In genomic region chr9:137272241-137273094, GRCh38 we compare ENCODE assay signal across 2 cellular contexts.
A peak's percentile ranks its signal among the peaks of the same experiment; 100 is the strongest.
TF ChIP-seq lines count a peak whose summit lies in the region.

No MANE protein-coding gene starts in this region.

TF ChIP-seq in HepG2, 621 proteins besides CTCF, POLR2A, EP300 and RAD21:
- TF ChIP-seq ETS1 (CRISPR knock-in tag; IDR thresholded peaks at IDR 0.05) = no peak
- peak; percentile 42; the same call in 1 of the 2 replicates for TF ChIP-seq RBFOX2 (IDR thresholded peaks at IDR 0.05; ENCODE audit: low read depth, low read length)
- TF ChIP-seq AGO2 (optimal IDR thresholded peaks at IDR 0.05; ENCODE audit: low read depth, low read length) = peak; percentile 78

TF ChIP-seq in GM12891, 5 proteins besides CTCF, POLR2A, EP300 and RAD21:
- TF ChIP-seq PAX5 (IDR thresholded peaks at IDR 0.05; ENCODE audit: insufficient read depth, low read length, severe bottlenecking) = no peak
- no peak for TF ChIP-seq SPI1 (IDR thresholded peaks at IDR 0.05; ENCODE audit: low read depth, low read length)
- TF ChIP-seq POU2F2 (IDR thresholded peaks at IDR 0.05; ENCODE audit: low read depth, low read length) = no peak
- TF ChIP-seq POLR2AphosphoS5 (IDR thresholded peaks at IDR 0.05; ENCODE audit: low read depth, low read length) = no peak
- TF ChIP-seq TAF1 (IDR thresholded peaks at IDR 0.05; ENCODE audit: low read depth, low read length) = no peak
